Comparison of ENCODE assay signal across 8 cellular contexts in the genomic region with DNA sequence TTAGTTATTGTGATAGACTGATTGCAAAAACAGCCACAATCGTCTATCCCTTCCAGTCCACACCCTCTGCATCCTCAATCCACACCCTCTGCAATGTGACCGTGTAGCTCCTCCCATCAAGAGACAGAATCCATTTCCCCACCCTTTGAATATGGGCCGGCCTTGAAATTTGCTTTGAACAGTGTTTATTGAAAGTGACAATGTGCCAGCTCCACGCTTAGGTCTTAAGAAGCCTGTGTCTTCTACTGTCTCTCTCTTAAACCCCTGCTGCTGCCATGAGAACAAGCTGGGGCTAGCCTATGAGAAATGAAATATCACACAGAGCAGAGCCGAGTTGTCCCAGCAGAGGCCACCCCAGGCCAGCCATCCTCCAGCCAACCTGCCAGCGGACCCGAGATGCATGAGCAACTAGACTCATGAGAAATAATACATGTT. TPM values are rescaled to one million over a fixed set of nuclear protein-coding genes. Genes with fewer than 3 reads are reported as not detected.
DNase-seq lines count a peak whose midpoint lies in the region; ATAC-seq and TF ChIP-seq lines count a peak whose summit lies in the region.

No MANE protein-coding gene starts in this region.

- TF ChIP-seq CTCF in astrocyte of the spinal cord (IDR thresholded peaks at IDR 0.05; ENCODE audit: low read depth, low read length) (peak; percentile 48), kidney epithelial cell (IDR thresholded peaks at IDR 0.05; ENCODE audit: insufficient read depth, low read length, poor library complexity, severe bottlenecking) (peak; percentile 25), uterus (IDR thresholded peaks at IDR 0.05) (peak in 3 of 4 experiments; percentile 8 to 49 (median 31))

- intact Hi-C loops in uterus (cut with DNase I; ENCODE audit: low total_unique reads), result no loop called here

- H3K27ac ChIP-seq in uterus, result peak overlapping the region; percentile 86 to 97

- no peak for TF ChIP-seq POLR2A in uterus (IDR thresholded peaks at IDR 0.05)

- H3K4me3 ChIP-seq in astrocyte of the spinal cord (ENCODE audit: low read depth, low read length) (no peak overlapping the region), kidney epithelial cell (ENCODE audit: low read depth, low read length) (no peak overlapping the region), uterus (no peak overlapping the region)

- H3K27me3 ChIP-seq in kidney epithelial cell (ENCODE audit: control insufficient read depth, insufficient read depth, low read length) (no peaks in the 10 kb centered on the region), uterus (no peaks in the 10 kb centered on the region)

- H3K4me1 ChIP-seq in uterus, result peaks cover 4 to 12% of the 10 kb centered on the region in 2 donors

- no peaks in the 10 kb centered on the region for H3K9me3 ChIP-seq in uterus

- H3K36me3 ChIP-seq in kidney epithelial cell (ENCODE audit: control insufficient read depth, insufficient read depth, low read length) (no peaks in the 10 kb centered on the region), uterus (no peaks in the 10 kb centered on the region)

- in situ Hi-C loops in ACHN (cut with HindIII; ENCODE audit: low pct_ligation_motif_present, low pct_unique_long_range_greater_than_20kb, low sequenced_read_pairs) (no loop called here), astrocyte of the spinal cord (cut with HindIII; ENCODE audit: low sequenced_read_pairs) (loop anchor here (10.0 kb wide), 1 partner anchor 147 kb away; no protein-coding TSS in a partner anchor)

- ATAC-seq in HG02798 (IDR thresholded peaks at IDR 0.05; ENCODE audit: poor library complexity, unreplicated experiment), result no peak
- ATAC-seq in GM21576 (IDR thresholded peaks at IDR 0.05; ENCODE audit: unreplicated experiment), result no peak

- DNase-seq in ACHN (peak; percentile 60), HT1080 (ENCODE audit: low read depth) (peak; percentile 85), astrocyte of the spinal cord (ENCODE audit: low read depth, low spot score) (peak; percentile 86), kidney epithelial cell (ENCODE audit: low read depth) (no peak), uterus (no peak), NCI-H345 (lab: John Stamatoyannopoulos, UW) (no peak)

RNA-seq across cellular contexts. Expression of a gene that starts 22.3 kb away (rescaled TPM):
- 254 and 314 TPM in 2 replicates for total RNA-seq in HT1080 (2014; rRNA removed; shearing (Covaris generic))
- polyA plus RNA-seq in HT1080 (2015; cell fraction: cytosol; rRNA removed), result 177 and 224 TPM in 2 replicates
- polyA plus RNA-seq in HT1080 (2015; cell fraction: nucleus; rRNA removed), result 244 and 254 TPM in 2 replicates
- total RNA-seq in kidney epithelial cell, result 361 and 367 TPM in 2 replicates
- 100 to 1,000 TPM in 1 of 4 donors, 10 to 100 TPM in 3; 29.6 to 139 (median 53.1) TPM for total RNA-seq in uterus

Comparison
In these comparisons a context has a peak if more than half of its experiments do, and no peak if none do; other contexts are left out.
1. DNase-seq: peak in ACHN (single experiment), HT1080 (single experiment) and astrocyte of the spinal cord (single experiment); none in kidney epithelial cell (single experiment), uterus (0 of 2) and NCI-H345 (single experiment).
2. Peak in every context shown above with its lines, with median percentiles within 50 percentile points of each other: CTCF ChIP-seq.